Comparison of ENCODE assay signal across 13 cellular contexts in the genomic region with DNA sequence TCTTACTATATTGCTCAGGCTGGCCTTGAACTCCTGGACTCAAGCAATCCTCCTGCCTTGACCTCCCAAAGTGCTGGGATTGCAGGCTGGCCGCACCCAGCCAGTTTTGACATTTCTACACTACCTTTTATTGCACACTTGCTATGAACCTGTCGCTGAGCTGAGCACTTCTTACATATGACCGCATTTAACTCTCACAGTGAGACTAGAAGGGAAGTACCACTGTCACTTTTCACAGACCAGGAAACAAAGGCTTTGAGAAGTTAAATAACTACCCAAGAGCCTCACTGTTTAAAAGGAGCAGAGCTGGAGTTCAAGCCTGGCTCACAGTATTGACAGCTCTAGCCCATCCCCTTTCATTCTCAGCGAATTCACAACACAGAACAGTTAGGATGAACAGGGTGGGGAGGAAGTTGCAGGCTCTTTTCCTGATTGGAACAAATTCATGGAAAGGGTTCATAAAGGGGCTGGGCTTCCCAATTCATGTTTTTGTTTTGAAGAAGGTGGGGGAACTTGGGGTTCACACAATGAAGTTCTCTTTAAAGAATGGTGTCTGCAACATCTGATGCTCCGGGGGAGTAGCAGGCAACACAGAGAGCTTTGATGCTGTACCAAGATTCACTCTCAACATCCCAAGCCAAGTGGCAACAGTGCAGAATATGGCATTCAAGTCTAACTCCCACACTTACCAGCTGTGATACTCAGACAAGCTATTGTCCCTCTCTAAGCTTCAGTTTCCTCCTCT. TPM values are rescaled to one million over a fixed set of nuclear protein-coding genes. Genes with fewer than 3 reads are reported as not detected.
DNase-seq lines count a peak whose midpoint lies in the region; ATAC-seq, FAIRE-seq and TF ChIP-seq lines count a peak whose summit lies in the region.
"Had no signal": no experiment of that assay in that cellular context is flagged by ENCODE, and none has a peak within 500 bp of the region (broad histone marks: within the 10 kb centered on the region; RNA-seq: fewer than 3 reads in every experiment).

No MANE protein-coding gene starts in this region.

- 59 to 70% methylated on average over 3 to 4 of the region's 5 CpGs for WGBS in gastroesophageal sphincter (ENCODE audit: low coverage in 1 of 2), 2 donors

- peaks cover 0 to 70% (median 43%) of the 10 kb centered on the region in 3 donors for H3K4me1 ChIP-seq in gastroesophageal sphincter
- H3K4me1 ChIP-seq: parathyroid adenoma had no signal

- no peaks in the 10 kb centered on the region for H3K27me3 Mint-ChIP-seq in CD4-positive, alpha-beta T cell

- H3K4me3 Mint-ChIP-seq in CD4-positive, alpha-beta T cell = no peak overlapping the region

- CTCF ChIA-PET in CD4-positive, alpha-beta T cell (lab: Charles Lee) = interaction anchor here (1.0 to 1.9 kb wide), 2 partner anchors 11 to 445 kb away, joined by 3 to 10 read pairs; a partner anchor contains a TSS

- ATAC-seq in CD4-positive, alpha-beta T cell (ENCODE audit: poor library complexity) = peak; percentile 79
- ATAC-seq in gastroesophageal sphincter (no peak), GM21447 (IDR thresholded peaks at IDR 0.05; ENCODE audit: unreplicated experiment) (no peak)

- H3K27me3 ChIP-seq in CD4-positive, alpha-beta T cell (ENCODE audit: control insufficient read depth, insufficient read depth, low read length) = no peaks in the 10 kb centered on the region
- H3K27me3 ChIP-seq in gastroesophageal sphincter = no peaks in the 10 kb centered on the region
- H3K27me3 ChIP-seq: BLaER1 treated with 17β-estradiol and CSF1 and Interleukin-3, amounts not matched to agents 10 nM and 100 nM had no signal

- no peak for FAIRE-seq in GM19239 (lab: Jason Lieb, UNC)

- no peak overlapping the region for H3K27ac ChIP-seq in CD4-positive, alpha-beta T cell (ENCODE audit: low read depth, low read length)
- H3K27ac ChIP-seq in gastroesophageal sphincter = peak overlapping the region in 3 of 4 donors; percentile 76 to 85 (median 82)
- H3K27ac ChIP-seq: parathyroid adenoma, PC-9 had no signal

- H3K4me3 ChIP-seq in gastroesophageal sphincter = no peak overlapping the region
- H3K4me3 ChIP-seq: BLaER1 treated with 17β-estradiol and CSF1 and Interleukin-3, amounts not matched to agents 10 nM and 100 nM; PC-9 had no signal

- no peak for TF ChIP-seq CTCF in CD4-positive, alpha-beta T cell (IDR thresholded peaks at IDR 0.05)
- TF ChIP-seq CTCF in gastroesophageal sphincter (IDR thresholded peaks at IDR 0.05) = no peak

- TF ChIP-seq EP300 in gastroesophageal sphincter (IDR thresholded peaks at IDR 0.05) = no peak

- no peaks in the 10 kb centered on the region for H3K9me3 ChIP-seq in CD4-positive, alpha-beta T cell (ENCODE audit: control insufficient read depth, low read length)
- H3K9me3 ChIP-seq in gastroesophageal sphincter = no peaks in the 10 kb centered on the region
- H3K9me3 ChIP-seq: BLaER1 treated with 17β-estradiol and CSF1 and Interleukin-3, amounts not matched to agents 10 nM and 100 nM had no signal

- no peak for TF ChIP-seq POLR2A in gastroesophageal sphincter (IDR thresholded peaks at IDR 0.05)

- no peaks in the 10 kb centered on the region for H3K36me3 ChIP-seq in gastroesophageal sphincter
- H3K36me3 ChIP-seq: BLaER1 treated with 17β-estradiol and CSF1 and Interleukin-3, amounts not matched to agents 10 nM and 100 nM had no signal

- H3K9me3 Mint-ChIP-seq in CD4-positive, alpha-beta T cell = no peaks in the 10 kb centered on the region

- H3K4me1 Mint-ChIP-seq in CD4-positive, alpha-beta T cell (ENCODE audit: low read depth) = peaks cover 32% of the 10 kb centered on the region

- H3K27ac Mint-ChIP-seq in CD4-positive, alpha-beta T cell = peak overlapping the region; percentile 6

- DNase-seq in CD4-positive, alpha-beta T cell = no peak
- peak; percentile 77 for DNase-seq in MV-4-11 (lab: John Stamatoyannopoulos, UW)
- DNase-seq in pons (ENCODE audit: low spot score) = peak; percentile 82
- no peak for DNase-seq in NCI-H774 (lab: John Stamatoyannopoulos, UW)
- no peak for DNase-seq in GM19239 (ENCODE audit: insufficient read length, low spot score)
- no peak for DNase-seq in NCI-H1092 (lab: John Stamatoyannopoulos, UW)
- DNase-seq: PC-9, T1000 had no signal

- H3K36me3 Mint-ChIP-seq in CD4-positive, alpha-beta T cell (ENCODE audit: low read depth) = no peaks in the 10 kb centered on the region

- POLR2A ChIA-PET in CD4-positive, alpha-beta T cell (lab: Charles Lee) = no interaction called here

- intact Hi-C loops in CD4-positive, alpha-beta T cell (cut with DNase I, micrococcal nuclease) = no loop called here

RNA-seq across cellular contexts. Expression of a gene that starts 17.1 kb away (rescaled TPM):
- not detected for total RNA-seq in CD4-positive, alpha-beta T cell
- not detected for total RNA-seq in gastroesophageal sphincter
- total RNA-seq: glomerular endothelial cell, PC-9 had no signal

Comparison
In these comparisons a context has a peak if more than half of its experiments do, and no peak if none do; other contexts are left out.
1. DNase-seq: peak in MV-4-11 (single experiment) and pons (single experiment); none in CD4-positive, alpha-beta T cell (0 of 10), NCI-H774 (single experiment), GM19239 (single experiment) and NCI-H1092 (single experiment).